ENCODE assay signal across 24 cellular contexts in genomic region chr14:92451755-92452154, GRCh38.
"Had no signal": no experiment of that assay in that cellular context is flagged by ENCODE, and none has a peak within 500 bp of the region (broad histone marks: within the 10 kb centered on the region; RNA-seq: fewer than 3 reads in every experiment).

No MANE protein-coding gene starts in this region.

- DNase-seq: activated CD4-positive, alpha-beta T cell treated with anti-CD3 and anti-CD28 coated beads, Interleukin-2, amount 50 U/mL, for 1 hour; activated CD4-positive, CD25-positive, alpha-beta regulatory T cell treated with anti-CD3 and anti-CD28 coated beads, Interleukin-2, amount 50 U/mL, for 72 hours; activated CD8-positive, alpha-beta T cell treated with anti-CD3 and anti-CD28 coated beads, Interleukin-2, amount 10 ng/mL, durations not matched to agents 7 days and 5 days; activated gamma-delta T cell treated with Interleukin-2 at 50 U/mL for 16 hours; activated T-cell treated with anti-CD3 and anti-CD28 coated beads, Interleukin-2, amount 50 U/mL, for 1 hour; anterior cingulate cortex; body of pancreas; effector CD4-positive, alpha-beta T cell; glutamatergic neuron; hypothalamus; midbrain; pancreas; right lobe of liver; stimulated activated CD4-positive, alpha-beta T cell treated with anti-CD3 and anti-CD28 coated beads, Interleukin-2, amount 100 ng/mL, for 24 hours; stimulated activated naive B cell treated with anti-CD40 and anti-IgM and Interleukin-4, amounts not matched to agents 10 μg/mL and 1 μg/mL and 100 μg/mL, for 72 hours; T-cell; WERI-Rb-1 had no signal

- H3K36me3 Mint-ChIP-seq: activated naive CD4-positive, alpha-beta T cell treated with anti-CD3 and anti-CD28 coated beads, Interleukin-2, amount 50 U/mL, for 24 hours; natural killer cell treated with Interleukin-12 subunit alpha and Interleukin-12 subunit beta and Interleukin-15 and Interleukin-18, amount 100 ng/mL, for 72 hours; stimulated activated naive B cell treated with anti-CD40 and anti-IgM and Interleukin-4, amounts not matched to agents 10 μg/mL and 1 μg/mL and 100 μg/mL, for 72 hours; T-cell had no signal

- H3K27me3 Mint-ChIP-seq: activated naive CD4-positive, alpha-beta T cell treated with anti-CD3 and anti-CD28 coated beads, Interleukin-2, amount 50 U/mL, for 24 hours; natural killer cell treated with Interleukin-12 subunit alpha and Interleukin-12 subunit beta and Interleukin-15 and Interleukin-18, amount 100 ng/mL, for 72 hours; stimulated activated naive B cell treated with anti-CD40 and anti-IgM and Interleukin-4, amounts not matched to agents 10 μg/mL and 1 μg/mL and 100 μg/mL, for 72 hours; T-cell had no signal

- H3K27ac Mint-ChIP-seq: activated CD8-positive, alpha-beta T cell treated with anti-CD3 and anti-CD28 coated beads, Interleukin-2, amount 10 ng/mL, durations not matched to agents 7 days and 5 days; activated naive CD4-positive, alpha-beta T cell treated with anti-CD3 and anti-CD28 coated beads, Interleukin-2, amount 50 U/mL, for 24 hours; T-cell; T-helper 2 cell treated with Interferon-gamma antibody and Interleukin-4, amounts not matched to agents 5 μg/mL and 100 μg/mL, for 36 hours had no signal

- H3K4me1 ChIP-seq: body of pancreas, pancreas, right lobe of liver had no signal

- H3K27me3 ChIP-seq: body of pancreas, cardiac muscle cell, pancreas, right lobe of liver had no signal

- H3K9me3 Mint-ChIP-seq: activated naive CD4-positive, alpha-beta T cell treated with anti-CD3 and anti-CD28 coated beads, Interleukin-2, amount 50 U/mL, for 24 hours; natural killer cell treated with Interleukin-12 subunit alpha and Interleukin-12 subunit beta and Interleukin-15 and Interleukin-18, amount 100 ng/mL, for 72 hours; stimulated activated naive B cell treated with anti-CD40 and anti-IgM and Interleukin-4, amounts not matched to agents 10 μg/mL and 1 μg/mL and 100 μg/mL, for 72 hours; T-cell; T-helper 2 cell treated with Interferon-gamma antibody and Interleukin-4, amounts not matched to agents 5 μg/mL and 100 μg/mL, for 36 hours had no signal

- H3K27ac ChIP-seq: cardiac muscle cell, pancreas, right lobe of liver, skin epidermis, thoracic aorta, WERI-Rb-1 had no signal

- H3K9me3 ChIP-seq: body of pancreas, pancreas, right lobe of liver, thoracic aorta had no signal

- H3K4me1 Mint-ChIP-seq: stimulated activated naive B cell treated with anti-CD40 and anti-IgM and Interleukin-4, amounts not matched to agents 10 μg/mL and 1 μg/mL and 100 μg/mL, for 72 hours had no signal

- H3K36me3 ChIP-seq: cardiac muscle cell, pancreas, right lobe of liver, thoracic aorta, WERI-Rb-1 had no signal

- H3K4me3 ChIP-seq: body of pancreas, cardiac muscle cell, pancreas, right lobe of liver, skin epidermis, thoracic aorta had no signal

- H3K4me3 Mint-ChIP-seq: activated CD8-positive, alpha-beta T cell treated with anti-CD3 and anti-CD28 coated beads, Interleukin-2, amount 10 ng/mL, durations not matched to agents 7 days and 5 days; activated naive CD4-positive, alpha-beta T cell treated with anti-CD3 and anti-CD28 coated beads, Interleukin-2, amount 50 U/mL, for 24 hours; natural killer cell treated with Interleukin-12 subunit alpha and Interleukin-12 subunit beta and Interleukin-15 and Interleukin-18, amount 100 ng/mL, for 72 hours; stimulated activated naive B cell treated with anti-CD40 and anti-IgM and Interleukin-4, amounts not matched to agents 10 μg/mL and 1 μg/mL and 100 μg/mL, for 72 hours; T-cell; T-helper 2 cell treated with Interferon-gamma antibody and Interleukin-4, amounts not matched to agents 5 μg/mL and 100 μg/mL, for 36 hours had no signal

- ATAC-seq: activated CD8-positive, alpha-beta T cell treated with anti-CD3 and anti-CD28 coated beads, Interleukin-2, amount 10 ng/mL, durations not matched to agents 7 days and 5 days; body of pancreas; esophagus mucosa; natural killer cell treated with Interleukin-12 subunit alpha and Interleukin-12 subunit beta and Interleukin-15 and Interleukin-18, amount 100 ng/mL, for 72 hours; pancreas; stimulated activated naive B cell treated with anti-CD40 and anti-IgM and Interleukin-4, amounts not matched to agents 10 μg/mL and 1 μg/mL and 100 μg/mL, for 72 hours; T-cell had no signal
